Comparison of ENCODE assay signal across 9 cellular contexts in genomic region chr12:123445388-123446344, GRCh38. TPM values are rescaled to one million over a fixed set of nuclear protein-coding genes. Genes with fewer than 3 reads are reported as not detected.
DNase-seq lines count a peak whose midpoint lies in the region; ATAC-seq and TF ChIP-seq lines count a peak whose summit lies in the region.
"Had no signal": no experiment of that assay in that cellular context is flagged by ENCODE, and none has a peak within 500 bp of the region (broad histone marks: within the 10 kb centered on the region; RNA-seq: fewer than 3 reads in every experiment).

No MANE protein-coding gene starts in this region.

- H2AFZ ChIP-seq in ACC112 (ENCODE audit: low read length, unreplicated experiment), result peak overlapping the region; percentile 88

- H3K27ac ChIP-seq in ACC112 (ENCODE audit: low read depth, low read length) (peak overlapping the region; percentile 91), coronary artery (peak overlapping the region; percentile 64 to 93)

- no peaks in the 10 kb centered on the region for H3K27me3 Mint-ChIP-seq in HFFc6 (ENCODE audit: insufficient read depth)
- H3K27me3 Mint-ChIP-seq in mesothelial cell of epicardium (ENCODE audit: low read depth), result no peaks in the 10 kb centered on the region

- DNase-seq in HFFc6 (peak; percentile 75), coronary artery (ENCODE audit: low spot score) (peak; percentile 81), mesothelial cell of epicardium (ENCODE audit: low spot score in 2 of 2, unreplicated experiment in 2 of 2) (no peak), A172 (ENCODE audit: low spot score) (no peak), superior temporal gyrus (ENCODE audit: extremely low spot score) (no peak), NCI-H1417 treated with DMSO at 0.1 percent for 48 hours (lab: John Stamatoyannopoulos, UW) (no peak)
- DNase-seq: stimulated activated CD4-positive, alpha-beta T cell treated with anti-CD3 and anti-CD28 coated beads, Interleukin-2, amount 100 ng/mL, for 24 hours had no signal

- H3K4me3 ChIP-seq in ACC112 (ENCODE audit: low read depth, low read length) (peak overlapping the region; percentile 29; the same call in 1 of the 2 replicates), coronary artery (peak overlapping the region; percentile 21)

- H3K27ac Mint-ChIP-seq in HFFc6, result peak overlapping the region; percentile 86
- peak overlapping the region; percentile 93 for H3K27ac Mint-ChIP-seq in mesothelial cell of epicardium

- H3K4me1 ChIP-seq in ACC112 (ENCODE audit: control insufficient read depth, insufficient read depth, low read length, unreplicated experiment), result peaks cover 20% of the 10 kb centered on the region

- peaks cover 21% of the 10 kb centered on the region for H3K4me1 Mint-ChIP-seq in HFFc6 (ENCODE audit: low read depth)
- H3K4me1 Mint-ChIP-seq in mesothelial cell of epicardium, result peaks cover 12% of the 10 kb centered on the region

- H3K27me3 ChIP-seq in ACC112 (ENCODE audit: insufficient read depth, low read length), result no peaks in the 10 kb centered on the region

- H3K79me2 ChIP-seq in ACC112 (ENCODE audit: control insufficient read depth, insufficient read depth, low read length, unreplicated experiment), result no peaks in the 10 kb centered on the region

- no peaks in the 10 kb centered on the region for H3K36me3 Mint-ChIP-seq in HFFc6 (ENCODE audit: low read depth)
- no peaks in the 10 kb centered on the region for H3K36me3 Mint-ChIP-seq in mesothelial cell of epicardium

- no peak for TF ChIP-seq CTCF in HFFc6 (IDR thresholded peaks at IDR 0.05)
- no peak for TF ChIP-seq CTCF in coronary artery (IDR thresholded peaks at IDR 0.05)
- no peak for TF ChIP-seq CTCF in mesothelial cell of epicardium (IDR thresholded peaks at IDR 0.05; ENCODE audit: unreplicated experiment)

- no peaks in the 10 kb centered on the region for H3K9me3 Mint-ChIP-seq in HFFc6
- no peaks in the 10 kb centered on the region for H3K9me3 Mint-ChIP-seq in mesothelial cell of epicardium

- H3K4me3 Mint-ChIP-seq in HFFc6 (peak overlapping the region; percentile 52; the same call in 1 of the 2 replicates), mesothelial cell of epicardium (no peak overlapping the region)

- ATAC-seq in HG02840 (IDR thresholded peaks at IDR 0.05; ENCODE audit: low FRiP score, unreplicated experiment), result no peak

- H3K36me3 ChIP-seq in ACC112 (ENCODE audit: insufficient read depth, low read length), result no peaks in the 10 kb centered on the region

RNA-seq across cellular contexts. Expression of gene RILPL2, which starts 9.2 kb away (rescaled TPM):
- total RNA-seq in HFFc6 (2021; fragmentation: NEBNext Ultra II Directional; extraction: Animal tissue kit (Norgen Biotek cat#: 25700)), result 1 to 10 TPM; 4.4 to 6.0 (median 5.5) TPM
- total RNA-seq in mesothelial cell of epicardium, result 2.4 TPM in 3 replicates
- total RNA-seq in A172 (2014; rRNA removed; shearing (Covaris generic)), result 3.6 and 3.9 TPM in 2 replicates

RNA-seq across cellular contexts. Expression of gene SNRNP35, which starts 12.3 kb away (rescaled TPM):
- total RNA-seq in HFFc6 (2021; fragmentation: NEBNext Ultra II Directional; extraction: Animal tissue kit (Norgen Biotek cat#: 25700)), result 10 to 100 TPM; 13.0 to 20.0 (median 14.8) TPM
- total RNA-seq in mesothelial cell of epicardium, result 25.0 to 27.7 TPM (median 25.8 TPM) in 3 replicates
- total RNA-seq in A172 (2014; rRNA removed; shearing (Covaris generic)), result 8.6 and 12.0 TPM in 2 replicates

Comparison
In these comparisons a context has a peak if more than half of its experiments do, and no peak if none do; other contexts are left out.
1. DNase-seq: peak in HFFc6 (single experiment) and coronary artery (single experiment); none in mesothelial cell of epicardium (0 of 2), A172 (single experiment), superior temporal gyrus (single experiment) and NCI-H1417 treated with DMSO at 0.1 percent for 48 hours (single experiment).